Comparison of ENCODE assay signal across 21 cellular contexts in genomic region chr18:11713756-11714155, GRCh38.
"Had no signal": no experiment of that assay in that cellular context is flagged by ENCODE, and none has a peak within 500 bp of the region (broad histone marks: within the 10 kb centered on the region; RNA-seq: fewer than 3 reads in every experiment).

No MANE protein-coding gene starts in this region.

- H3K4me3 Mint-ChIP-seq: activated CD4-positive, alpha-beta memory T cell treated with anti-CD3 and anti-CD28 coated beads for 36 hours; activated naive CD8-positive, alpha-beta T cell treated with anti-CD3 and anti-CD28 coated beads, Interleukin-2, amount 50 U/mL, for 24 hours; activated T-helper 1 cell treated with anti-CD3 and anti-CD28 coated beads, Interleukin-12 subunit alpha, Interleukin-12 subunit beta, Interleukin-2, Interleukin-4 antibody, amounts not matched to agents 30 ng/mL and 10 ng/mL and 1 ng/mL, durations not matched to agents 14 hours and 24 hours and 36 hours; dendritic cell treated with granulocyte-macrophage colony-stimulating factor and Interleukin-4, amounts not matched to agents 40 ng/mL and 50 ng/mL, for 4 days; natural killer cell treated with Interleukin-12 subunit alpha and Interleukin-12 subunit beta and Interleukin-15 and Interleukin-18, amount 100 ng/mL, for 72 hours; stimulated activated naive CD8-positive, alpha-beta T cell treated with anti-CD3 and anti-CD28 coated beads, Interleukin-15, Interleukin-2, amounts not matched to agents 100 ng/mL and 50 ng/mL, for 24 hours; T-helper 17 cell had no signal

- H3K36me3 ChIP-seq: left ventricle myocardium inferior, tibial artery had no signal

- ATAC-seq: activated naive CD8-positive, alpha-beta T cell treated with anti-CD3 and anti-CD28 coated beads, Interleukin-2, amount 50 U/mL, for 24 hours; body of pancreas; natural killer cell treated with Interleukin-12 subunit alpha and Interleukin-12 subunit beta and Interleukin-15 and Interleukin-18, amount 100 ng/mL, for 72 hours; T-helper 17 cell had no signal

- H3K36me3 Mint-ChIP-seq: activated CD4-positive, alpha-beta memory T cell treated with anti-CD3 and anti-CD28 coated beads for 36 hours; natural killer cell treated with Interleukin-12 subunit alpha and Interleukin-12 subunit beta and Interleukin-15 and Interleukin-18, amount 100 ng/mL, for 72 hours had no signal

- H3K9me3 Mint-ChIP-seq: activated CD4-positive, alpha-beta memory T cell treated with anti-CD3 and anti-CD28 coated beads for 36 hours; activated T-helper 1 cell treated with anti-CD3 and anti-CD28 coated beads, Interleukin-12 subunit alpha, Interleukin-12 subunit beta, Interleukin-2, Interleukin-4 antibody, amounts not matched to agents 30 ng/mL and 10 ng/mL and 1 ng/mL, durations not matched to agents 14 hours and 24 hours and 36 hours; dendritic cell treated with granulocyte-macrophage colony-stimulating factor and Interleukin-4, amounts not matched to agents 40 ng/mL and 50 ng/mL, for 4 days; natural killer cell treated with Interleukin-12 subunit alpha and Interleukin-12 subunit beta and Interleukin-15 and Interleukin-18, amount 100 ng/mL, for 72 hours had no signal

- H3K4me3 ChIP-seq: body of pancreas, left ventricle myocardium inferior, tibial artery had no signal

- DNase-seq: activated CD4-positive, alpha-beta memory T cell treated with anti-CD3 and anti-CD28 coated beads for 36 hours; activated CD4-positive, alpha-beta T cell treated with anti-CD3 and anti-CD28 coated beads for 48 hours; activated gamma-delta T cell; activated naive CD4-positive, alpha-beta T cell treated with anti-CD3 and anti-CD28 coated beads, Interleukin-2, amount 50 U/mL, for 16 hours; activated naive CD8-positive, alpha-beta T cell treated with anti-CD3 and anti-CD28 coated beads, Interleukin-2, amount 50 U/mL, for 24 hours; anterior cingulate cortex; body of pancreas; caudate nucleus; effector CD4-positive, alpha-beta T cell; erythroblast; foreskin fibroblast; left ventricle myocardium inferior; midbrain; retina; T-helper 17 cell; tibial artery had no signal

- H3K27me3 ChIP-seq: body of pancreas, tibial artery had no signal

- H3K4me1 Mint-ChIP-seq: activated naive CD8-positive, alpha-beta T cell treated with anti-CD3 and anti-CD28 coated beads, Interleukin-2, amount 50 U/mL, for 24 hours; T-helper 17 cell had no signal

- H3K4me1 ChIP-seq: body of pancreas, left ventricle myocardium inferior, tibial artery had no signal

- H3K9me3 ChIP-seq: body of pancreas had no signal

- H3K27ac ChIP-seq: body of pancreas, left ventricle myocardium inferior, tibial artery had no signal

- H3K27ac Mint-ChIP-seq: activated CD4-positive, alpha-beta memory T cell treated with anti-CD3 and anti-CD28 coated beads for 36 hours; activated naive CD8-positive, alpha-beta T cell treated with anti-CD3 and anti-CD28 coated beads, Interleukin-2, amount 50 U/mL, for 24 hours; activated T-helper 1 cell treated with anti-CD3 and anti-CD28 coated beads, Interleukin-12 subunit alpha, Interleukin-12 subunit beta, Interleukin-2, Interleukin-4 antibody, amounts not matched to agents 30 ng/mL and 10 ng/mL and 1 ng/mL, durations not matched to agents 14 hours and 24 hours and 36 hours; dendritic cell treated with granulocyte-macrophage colony-stimulating factor and Interleukin-4, amounts not matched to agents 40 ng/mL and 50 ng/mL, for 4 days; natural killer cell treated with Interleukin-12 subunit alpha and Interleukin-12 subunit beta and Interleukin-15 and Interleukin-18, amount 100 ng/mL, for 72 hours; progenitor cell of endocrine pancreas; stimulated activated naive CD8-positive, alpha-beta T cell treated with anti-CD3 and anti-CD28 coated beads, Interleukin-15, Interleukin-2, amounts not matched to agents 100 ng/mL and 50 ng/mL, for 24 hours; T-helper 17 cell had no signal
